16 cellular contexts compared by ENCODE assay signal in the genomic region with DNA sequence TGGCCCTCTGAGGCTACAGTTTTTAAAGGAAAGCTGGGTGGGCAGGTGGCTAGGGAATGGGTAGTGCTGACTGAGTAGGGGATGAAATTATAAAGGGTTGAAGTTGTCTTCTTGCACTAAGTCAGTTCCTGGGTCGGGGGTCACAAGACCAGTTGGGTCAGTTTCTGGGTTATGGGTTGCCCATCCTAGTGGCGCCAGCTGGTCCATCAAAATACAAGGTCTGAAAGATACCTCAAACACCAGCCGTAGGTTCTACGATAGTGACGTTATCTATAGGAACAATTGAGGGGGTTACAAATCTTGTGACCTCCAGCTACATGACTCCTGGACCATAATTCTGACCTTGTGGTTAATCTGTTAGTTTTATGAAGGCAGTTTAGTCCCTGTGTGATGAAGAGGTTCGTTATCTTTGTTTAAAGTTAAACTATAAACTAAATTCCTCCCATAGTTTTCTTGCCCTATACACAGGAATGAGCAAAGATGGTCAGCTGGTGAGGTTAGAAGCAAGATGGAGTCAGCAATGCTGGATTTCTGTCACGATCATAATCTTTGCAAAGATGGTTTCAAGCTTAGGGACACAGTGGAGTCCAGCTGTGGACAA.
"Had no signal": no experiment of that assay in that cellular context is flagged by ENCODE, and none has a peak within 500 bp of the region (broad histone marks: within the 10 kb centered on the region; RNA-seq: fewer than 3 reads in every experiment).

No MANE protein-coding gene starts in this region.

- H3K4me1 ChIP-seq: uterus had no signal

- H3K27me3 Mint-ChIP-seq: memory B cell; natural killer cell treated with Interleukin-12 subunit alpha and Interleukin-12 subunit beta and Interleukin-15 and Interleukin-18, amount 100 ng/mL, for 72 hours had no signal

- H3K27ac Mint-ChIP-seq: memory B cell; natural killer cell treated with Interleukin-12 subunit alpha and Interleukin-12 subunit beta and Interleukin-15 and Interleukin-18, amount 100 ng/mL, for 72 hours had no signal

- H3K27me3 ChIP-seq: tibial nerve, uterus had no signal

- ATAC-seq: esophagus mucosa; left ventricle myocardium superior; natural killer cell treated with Interleukin-12 subunit alpha and Interleukin-12 subunit beta and Interleukin-15 and Interleukin-18, amount 100 ng/mL, for 72 hours had no signal

- H3K36me3 Mint-ChIP-seq: memory B cell; natural killer cell treated with Interleukin-12 subunit alpha and Interleukin-12 subunit beta and Interleukin-15 and Interleukin-18, amount 100 ng/mL, for 72 hours had no signal

- H3K36me3 ChIP-seq: tibial nerve, uterus had no signal

- DNase-seq: activated CD4-positive, alpha-beta T cell treated with anti-CD3 and anti-CD28 coated beads, Interleukin-2, amount 50 U/mL, for 48 hours; activated effector memory CD4-positive, alpha-beta T cell treated with Interleukin-2 at 50 U/mL for 16 hours; activated naive CD4-positive, alpha-beta T cell treated with anti-CD3 and anti-CD28 coated beads, Interleukin-2, amount 50 U/mL, for 16 hours; amniotic stem cell; hippocampal formation; kidney glomerular epithelial cell; left ventricle myocardium superior; nucleus accumbens; stimulated activated CD4-positive, alpha-beta T cell treated with anti-CD3 and anti-CD28 coated beads, Interleukin-2, amount 100 ng/mL, for 48 hours; stimulated activated naive CD4-positive, alpha-beta T cell; T-helper 2 cell; uterus had no signal

- H3K4me3 ChIP-seq: tibial nerve, uterus had no signal

- H3K9me3 Mint-ChIP-seq: memory B cell; natural killer cell treated with Interleukin-12 subunit alpha and Interleukin-12 subunit beta and Interleukin-15 and Interleukin-18, amount 100 ng/mL, for 72 hours had no signal

- H3K9me3 ChIP-seq: tibial nerve, uterus had no signal

- H3K27ac ChIP-seq: tibial nerve, uterus had no signal

- H3K4me3 Mint-ChIP-seq: memory B cell; natural killer cell treated with Interleukin-12 subunit alpha and Interleukin-12 subunit beta and Interleukin-15 and Interleukin-18, amount 100 ng/mL, for 72 hours had no signal
